ENCODE assay signal across 22 cellular contexts in genomic region chr6:79230149-79230548, GRCh38.
"Had no signal": no experiment of that assay in that cellular context is flagged by ENCODE, and none has a peak within 500 bp of the region (broad histone marks: within the 10 kb centered on the region; RNA-seq: fewer than 3 reads in every experiment).

No MANE protein-coding gene starts in this region.

- H3K36me3 ChIP-seq: gastroesophageal sphincter, left lung, neutrophil, tibial artery, vagina had no signal

- H3K27ac ChIP-seq: epithelial cell of prostate, gastroesophageal sphincter, left lung, neutrophil, vagina had no signal

- H3K9me3 ChIP-seq: gastroesophageal sphincter, left lung, neutrophil, tibial artery, vagina had no signal

- ATAC-seq: activated naive CD4-positive, alpha-beta T cell treated with anti-CD3 and anti-CD28 coated beads, Interleukin-2, amount 50 U/mL, for 72 hours; gastroesophageal sphincter; left lung; naive thymus-derived CD8-positive, alpha-beta T cell; WTC11 had no signal

- H3K4me3 ChIP-seq: gastroesophageal sphincter, left lung, tibial artery, vagina had no signal

- H3K27me3 ChIP-seq: gastroesophageal sphincter, left lung, tibial artery, vagina had no signal

- DNase-seq: activated CD4-positive, alpha-beta memory T cell treated with anti-CD3 and anti-CD28 coated beads, Interleukin-2, amount 10 ng/mL, durations not matched to agents 7 days and 5 days; activated CD4-positive, alpha-beta T cell treated with anti-CD3 and anti-CD28 coated beads for 4 hours; activated effector memory CD4-positive, alpha-beta T cell treated with anti-CD3 and anti-CD28 coated beads, Interleukin-2, amount 50 U/mL, for 16 hours; activated T-cell treated with anti-CD3 and anti-CD28 coated beads, Interleukin-2, amount 50 U/mL, for 24 hours; cerebellar nuclear complex; effector memory CD4-positive, alpha-beta T cell; islet precursor cell; left lung; mammary epithelial cell; naive thymus-derived CD8-positive, alpha-beta T cell; retina; stimulated activated CD4-positive, alpha-beta T cell treated with anti-CD3 and anti-CD28 coated beads, Interleukin-15, amount 100 ng/mL, for 24 hours; stimulated activated CD4-positive, alpha-beta T cell treated with anti-CD3 and anti-CD28 coated beads, Interleukin-4, amount 100 ng/mL, for 1 hour; stimulated activated naive CD4-positive, alpha-beta T cell; T-helper 2 cell; tibial artery had no signal
